Comparison of ENCODE assay signal across 9 cellular contexts in the genomic region with DNA sequence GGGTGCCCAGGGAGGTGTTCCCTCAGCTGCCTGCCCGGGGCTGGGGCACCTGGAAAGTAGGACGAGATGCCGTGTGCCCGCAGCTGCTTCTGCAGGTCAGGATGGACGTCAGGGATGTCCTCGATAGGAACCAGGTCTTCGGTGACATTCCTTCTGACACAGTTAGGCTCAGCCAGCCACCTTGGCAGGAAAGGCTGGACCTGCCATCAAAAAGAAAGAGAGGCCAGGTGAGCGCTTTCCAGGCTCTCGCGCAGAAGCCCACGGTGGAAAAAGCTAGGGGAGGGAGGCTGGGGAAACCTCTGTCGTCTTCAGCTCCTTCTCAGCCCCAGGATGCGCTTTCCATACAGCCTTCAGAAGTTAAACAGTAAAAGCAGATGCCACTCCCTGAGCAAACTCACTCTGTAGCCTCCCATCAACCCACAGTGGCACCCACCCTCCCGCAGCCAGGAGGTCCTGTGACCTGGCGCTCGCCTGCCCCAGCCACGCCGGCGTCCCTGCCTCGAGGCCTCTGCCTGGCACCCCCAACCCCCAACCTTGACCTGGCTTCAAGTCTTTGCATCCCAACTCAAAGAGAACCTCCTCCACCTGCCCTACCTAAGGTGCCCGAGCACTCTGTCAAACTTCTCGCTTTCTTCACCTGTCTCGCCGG. TPM values are rescaled to one million over a fixed set of nuclear protein-coding genes. Genes with fewer than 3 reads are reported as not detected.
A peak's percentile ranks its signal among the peaks of the same experiment; 100 is the strongest.
DNase-seq lines count a peak whose midpoint lies in the region; ATAC-seq, FAIRE-seq and TF ChIP-seq lines count a peak whose summit lies in the region.
"Had no signal": no experiment of that assay in that cellular context is flagged by ENCODE, and none has a peak within 500 bp of the region (broad histone marks: within the 10 kb centered on the region; RNA-seq: fewer than 3 reads in every experiment).

No MANE protein-coding gene starts in this region.

- H3K9me3 ChIP-seq in cardiac muscle cell (ENCODE audit: low read depth) (no peaks in the 10 kb centered on the region), GM12878 (replicated peaks; ENCODE audit: control insufficient read depth, insufficient read depth, low read length) (no peaks in the 10 kb centered on the region), mesenchymal stem cell (ENCODE audit: control insufficient read depth, low read length) (no peaks in the 10 kb centered on the region), upper lobe of right lung (no peaks in the 10 kb centered on the region)

- no peak for TF ChIP-seq POLR2A in GM12878 (IDR thresholded peaks at IDR 0.05; ENCODE audit: low read depth, low read length)

- H3K36me3 ChIP-seq in cardiac muscle cell (peaks cover 20% of the 10 kb centered on the region), GM12878 (ENCODE audit: control insufficient read depth in 2 of 2, insufficient read depth in 2 of 2, low read length in 1 of 2) (peaks cover 3 to 25% of the 10 kb centered on the region in 2 experiments; a peak in 3 of 4 replicates), mesenchymal stem cell (ENCODE audit: control insufficient read depth in 1 of 2, insufficient read depth in 2 of 2, low read depth in 1 of 2, low read length in 2 of 2) (peaks cover 43 to 57% of the 10 kb centered on the region in 2 experiments), upper lobe of right lung (peaks cover 41% of the 10 kb centered on the region)

- no TSS peak for BruUV-seq in GM12878 (replicated peaks; lab: Mats Ljungman, UMichigan)

- H3K79me2 ChIP-seq in GM12878 (ENCODE audit: control insufficient read depth, insufficient read depth, low read length): peaks cover 38% of the 10 kb centered on the region

- POLR2A ChIA-PET in GM12878 (lab: Charles Lee): no interaction called here

- no peak overlapping the region for H3K18ac ChIP-seq in mesenchymal stem cell (ENCODE audit: low read depth in 1 of 2, low read length in 2 of 2)

- SMC1A ChIA-PET in GM12878 (lab: Charles Lee; ENCODE audit: uncharacterized antibody, unreplicated experiment): no interaction called here

- CTCF ChIA-PET in GM12878 (lab: Yijun Ruan, JAX): no interaction called here

- no peak overlapping the region for H2BK15ac ChIP-seq in mesenchymal stem cell (ENCODE audit: low read depth, poor library complexity, severe bottlenecking)

- peak overlapping the region; percentile 98 for H3K4me3 ChIP-seq in cardiac muscle cell
- peak overlapping the region; percentile 88 for H3K4me3 ChIP-seq in GM12878
- H3K4me3 ChIP-seq in mesenchymal stem cell (ENCODE audit: insufficient read depth in 1 of 2, low read depth in 1 of 2, low read length in 2 of 2): peak overlapping the region; percentile 92 to 100
- peak overlapping the region; percentile 81 for H3K4me3 ChIP-seq in upper lobe of right lung

- no peak for TF ChIP-seq EP300 in GM12878 (IDR thresholded peaks at IDR 0.05; ENCODE audit: borderline replicate concordance in 1 of 2, control insufficient read depth in 1 of 2, low read depth in 2 of 2, low read length in 2 of 2)

- H3K9ac ChIP-seq in GM12878 (ENCODE audit: control insufficient read depth, insufficient read depth, low read length) (peak overlapping the region; percentile 78), mesenchymal stem cell (ENCODE audit: low read length) (peak overlapping the region; percentile 91)

- H4K91ac ChIP-seq in mesenchymal stem cell (ENCODE audit: low read length): no peak overlapping the region

- no peaks in the 10 kb centered on the region for H4K20me1 ChIP-seq in GM12878 (ENCODE audit: control insufficient read depth, insufficient read depth)

- H3K4me1 ChIP-seq in cardiac muscle cell (ENCODE audit: low read depth) (peaks cover 10% of the 10 kb centered on the region), GM12878 (ENCODE audit: control insufficient read depth, insufficient read depth, low read length) (peaks cover 11% of the 10 kb centered on the region), mesenchymal stem cell (ENCODE audit: control insufficient read depth, insufficient read depth, low read depth, low read length) (peaks cover 31% of the 10 kb centered on the region), upper lobe of right lung (peaks cover 18% of the 10 kb centered on the region)

- H4K8ac ChIP-seq in mesenchymal stem cell (ENCODE audit: low read length): peak overlapping the region; percentile 45

- in situ Hi-C loops in GM12878 (cut with MboI): no loop called here

- FAIRE-seq in GM12878 (lab: Jason Lieb, UNC): no peak

- no peak overlapping the region for H2AK5ac ChIP-seq in mesenchymal stem cell (ENCODE audit: low read length, severe bottlenecking)

- no peak for ATAC-seq in left cardiac atrium
- no peak for ATAC-seq in GM12878
- no peak for ATAC-seq in upper lobe of right lung
- ATAC-seq in GM18873 (IDR thresholded peaks at IDR 0.05; ENCODE audit: low FRiP score, unreplicated experiment): no peak
- no peak for ATAC-seq in GM19023 (IDR thresholded peaks at IDR 0.05; ENCODE audit: unreplicated experiment)

- no peak overlapping the region for H2BK5ac ChIP-seq in mesenchymal stem cell (ENCODE audit: low read depth, low read length, poor library complexity, severe bottlenecking)

- no peak overlapping the region for H2BK12ac ChIP-seq in mesenchymal stem cell (ENCODE audit: low read length in 2 of 2)

- 64% methylated on average over 24 of the region's 24 CpGs for WGBS in GM12878 (ENCODE audit: insufficient coverage, insufficient replicate concordance, low lambda C conversion rate, missing lambda C conversion rate)
- WGBS in mesenchymal stem cell: 90% methylated on average over 24 of the region's 24 CpGs

- TF ChIP-seq RAD21 in GM12878 (IDR thresholded peaks at IDR 0.05; ENCODE audit: insufficient read depth, low read depth, low read length): no peak

- no peak overlapping the region for H2BK120ac ChIP-seq in mesenchymal stem cell (ENCODE audit: low read depth, low read length)

- H2AFZ ChIP-seq in GM12878 (ENCODE audit: control insufficient read depth, low read depth, low read length) (no peak overlapping the region), mesenchymal stem cell (ENCODE audit: low read depth, low read length) (no peak overlapping the region)

- peak overlapping the region; percentile 92 for H3K4me2 ChIP-seq in GM12878 (ENCODE audit: control insufficient read depth, insufficient read depth)
- H3K4me2 ChIP-seq in mesenchymal stem cell (ENCODE audit: low read length, poor library complexity, severe bottlenecking): peak overlapping the region; percentile 99

- H3K4ac ChIP-seq in mesenchymal stem cell (ENCODE audit: low read depth in 1 of 2, low read length in 2 of 2): no peak overlapping the region

- no peak overlapping the region for H3K14ac ChIP-seq in mesenchymal stem cell (ENCODE audit: low read length in 2 of 2)

- H3K23ac ChIP-seq in mesenchymal stem cell (ENCODE audit: low read length in 2 of 2): no peak overlapping the region

- DNase-seq in cardiac muscle cell (ENCODE audit: low read depth in 1 of 2, low spot score in 1 of 2): no peak
- no peak for DNase-seq in left cardiac atrium
- no peak for DNase-seq in GM12878 (ENCODE audit: low read depth, low spot score)
- no peak for DNase-seq in mesenchymal stem cell
- DNase-seq in upper lobe of right lung: peak; percentile 61
- no peak for DNase-seq in NOMO-1 (lab: John Stamatoyannopoulos, UW; ENCODE audit: unreplicated experiment in 2 of 2)
- DNase-seq: EL had no signal

- no peak overlapping the region for H3K27ac ChIP-seq in cardiac muscle cell
- peak overlapping the region; percentile 53; the same call in 1 of the 2 replicates for H3K27ac ChIP-seq in GM12878 (ENCODE audit: control insufficient read depth, insufficient read depth)
- no peak overlapping the region for H3K27ac ChIP-seq in mesenchymal stem cell (ENCODE audit: low read length, poor library complexity, severe bottlenecking)
- no peak overlapping the region for H3K27ac ChIP-seq in upper lobe of right lung

- intact Hi-C loops in left cardiac atrium (cut with DNase I): no loop called here
- intact Hi-C loops in GM12878 (cut with micrococcal nuclease; ENCODE audit: unreplicated experiment): loop anchor here (2.0 kb wide), 1 partner anchor 70 kb away; no protein-coding TSS in a partner anchor
- intact Hi-C loops in upper lobe of right lung (cut with DNase I): no loop called here

- H3K79me1 ChIP-seq in mesenchymal stem cell (replicated peaks; ENCODE audit: low read length, poor library complexity, severe bottlenecking): peaks cover 54% of the 10 kb centered on the region

- H3K27me3 ChIP-seq in cardiac muscle cell (no peaks in the 10 kb centered on the region), GM12878 (replicated peaks in 1 of 2; ENCODE audit: control insufficient read depth in 2 of 2, insufficient read depth in 2 of 2, low read length in 1 of 2) (no peaks in the 10 kb centered on the region), mesenchymal stem cell (ENCODE audit: control insufficient read depth in 1 of 2, insufficient read depth in 1 of 2, low read length in 2 of 2) (no peaks in the 10 kb centered on the region), upper lobe of right lung (no peaks in the 10 kb centered on the region)

- TF ChIP-seq CTCF in cardiac muscle cell (IDR thresholded peaks at IDR 0.05; ENCODE audit: low read depth, low read length) (no peak), GM12878 (IDR thresholded peaks at IDR 0.05 in 2 of 3, conservative IDR thresholded peaks at IDR 0.05 in 1 of 3; ENCODE audit: control insufficient read depth in 2 of 3, extremely low read depth in 1 of 3, insufficient read depth in 1 of 3, low read depth in 3 of 3, low read length in 3 of 3) (no peak), upper lobe of right lung (IDR thresholded peaks at IDR 0.05) (no peak)

- RAD21 ChIA-PET in GM12878 (lab: Charles Lee; ENCODE audit: unreplicated experiment): no interaction called here

RNA-seq across cellular contexts. Expression of a gene that starts 1.3 kb away (rescaled TPM):
- total RNA-seq in cardiac muscle cell: 15.6 and 16.0 TPM in 2 replicates
- polyA plus RNA-seq in cardiac muscle cell: 22.9 and 29.6 TPM in 2 replicates
- 10 to 100 TPM in 1 of 2 donors, 1 to 10 TPM in 1; 8.7 to 11.3 TPM for total RNA-seq in left cardiac atrium
- 42.9 and 51.7 TPM in 2 replicates for total RNA-seq in GM12878 (2013; cell fraction: nucleolus; rRNA removed)
- total RNA-seq in GM12878 (2014; rRNA removed): 12.9 and 16.2 TPM in 2 replicates
- total RNA-seq in GM12878 (2014; rRNA removed; fragmentation: Illumina TruSeq; extraction: Trizol): 7.5 and 8.1 TPM in 2 replicates
- total RNA-seq in GM12878 (2021): 27.7 and 29.1 TPM in 2 replicates
- 8.2 TPM for polyA plus RNA-seq in GM12878 (2011; ENCODE audit: low read depth)
- 4.6 and 9.4 TPM in 2 replicates for polyA plus RNA-seq in GM12878 (2011; rRNA removed)
- polyA plus RNA-seq in GM12878 (2011; cell fraction: cytosol; rRNA removed): 10.0 and 18.0 TPM in 2 replicates
- polyA plus RNA-seq in GM12878 (2011; cell fraction: nucleus; rRNA removed): 71.9 and 97.4 TPM in 2 replicates
- 15.6 and 23.5 TPM in 2 replicates for polyA plus RNA-seq in GM12878 (2012)
- polyA plus RNA-seq in GM12878 (2014; fragmentation: Illumina TruSeq; extraction: Trizol): 7.3 and 10.5 TPM in 2 replicates
- 1 to 10 TPM in 1 of 2 experiments, under 1 TPM in 1; 0.97 to 1.6 TPM for polyA plus RNA-seq in GM12878 (2014; fragmentation: Nextera tagmentation; extraction: Ambion mirVana)
- polyA plus RNA-seq in GM12878 (2014; rRNA removed): 24.9 and 26.7 TPM in 2 replicates
- 10 to 100 TPM in 1 of 2 experiments, 1 to 10 TPM in 1; 1.7 to 10.3 TPM for polyA plus RNA-seq in GM12878 (2016; fragmentation: Nextera tagmentation; extraction: Ambion mirVana)
- 8.0 and 11.4 TPM in 2 replicates for polyA minus RNA-seq in GM12878 (2011; rRNA and poly(A)+ RNA removed)
- polyA minus RNA-seq in GM12878 (2011; cell fraction: cytosol; rRNA and poly(A)+ RNA removed): 6.0 and 6.7 TPM in 2 replicates
- 17.3 and 29.9 TPM in 2 replicates for polyA minus RNA-seq in GM12878 (2011; cell fraction: nucleus; rRNA and poly(A)+ RNA removed)
- 4.3 TPM for polyA plus RNA-seq in mesenchymal stem cell (2013, experiment 1 of 2)
- 4.4 TPM for polyA plus RNA-seq in mesenchymal stem cell (2013, experiment 2 of 2)
- total RNA-seq in upper lobe of right lung: 16.2 TPM

RNA-seq across cellular contexts. Expression of a gene that starts 1.5 kb away (rescaled TPM):
- 17.1 and 20.5 TPM in 2 replicates for total RNA-seq in cardiac muscle cell
- polyA plus RNA-seq in cardiac muscle cell: 33.1 TPM in 2 replicates
- 10 to 100 TPM in 1 of 2 donors, 1 to 10 TPM in 1; 8.4 to 10.9 TPM for total RNA-seq in left cardiac atrium
- 7.8 and 8.6 TPM in 2 replicates for total RNA-seq in GM12878 (2013; cell fraction: nucleolus; rRNA removed)
- 22.6 and 32.0 TPM in 2 replicates for total RNA-seq in GM12878 (2014; rRNA removed)
- 4.7 and 7.4 TPM in 2 replicates for total RNA-seq in GM12878 (2014; rRNA removed; fragmentation: Illumina TruSeq; extraction: Trizol)
- total RNA-seq in GM12878 (2021): 45.2 and 45.3 TPM in 2 replicates
- 4.1 TPM for polyA plus RNA-seq in GM12878 (2011; ENCODE audit: low read depth)
- 1.2 and 4.6 TPM in 2 replicates for polyA plus RNA-seq in GM12878 (2011; rRNA removed)
- 8.2 and 9.6 TPM in 2 replicates for polyA plus RNA-seq in GM12878 (2011; cell fraction: cytosol; rRNA removed)
- 20.7 and 33.0 TPM in 2 replicates for polyA plus RNA-seq in GM12878 (2011; cell fraction: nucleus; rRNA removed)
- polyA plus RNA-seq in GM12878 (2012): 18.3 and 19.4 TPM in 2 replicates
- 2.7 and 7.9 TPM in 2 replicates for polyA plus RNA-seq in GM12878 (2014; fragmentation: Illumina TruSeq; extraction: Trizol)
- 1 to 10 TPM in 1 of 2 experiments, under 1 TPM in 1; 0.72 to 3.7 TPM for polyA plus RNA-seq in GM12878 (2014; fragmentation: Nextera tagmentation; extraction: Ambion mirVana)
- polyA plus RNA-seq in GM12878 (2014; rRNA removed): 22.6 and 32.9 TPM in 2 replicates
- 10 to 100 TPM; 65.0 to 68.2 TPM for polyA plus RNA-seq in GM12878 (2016; fragmentation: Nextera tagmentation; extraction: Ambion mirVana)
- polyA minus RNA-seq in GM12878 (2011; rRNA and poly(A)+ RNA removed): 2.0 and 5.5 TPM in 2 replicates
- 9.8 and 12.6 TPM in 2 replicates for polyA minus RNA-seq in GM12878 (2011; cell fraction: cytosol; rRNA and poly(A)+ RNA removed)
- polyA minus RNA-seq in GM12878 (2011; cell fraction: nucleus; rRNA and poly(A)+ RNA removed): 5.4 and 8.8 TPM in 2 replicates
- polyA plus RNA-seq in mesenchymal stem cell (2013, experiment 1 of 2): 16.6 TPM
- polyA plus RNA-seq in mesenchymal stem cell (2013, experiment 2 of 2): 15.7 TPM
- total RNA-seq in upper lobe of right lung: 16.5 TPM
